Comparison of ENCODE assay signal across 15 cellular contexts in the genomic region with DNA sequence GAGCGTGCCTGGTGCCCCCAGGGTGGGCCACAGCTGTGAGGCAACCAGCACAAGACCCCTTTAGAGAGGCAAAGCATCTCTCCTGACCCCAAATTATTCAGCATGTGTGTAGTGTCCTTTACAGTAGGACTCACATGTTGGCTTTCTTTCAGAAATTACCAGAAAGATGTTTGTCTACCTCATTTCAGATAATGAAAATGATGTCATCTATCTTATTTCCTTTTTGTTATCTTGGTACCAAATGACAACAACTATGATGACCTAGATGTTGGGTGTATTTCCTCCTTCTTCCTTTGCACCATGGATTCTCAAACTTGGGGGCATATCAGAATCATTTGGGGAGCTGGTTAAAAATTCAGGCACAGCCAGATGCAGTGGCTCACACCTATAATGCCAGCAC. TPM values are rescaled to one million over a fixed set of nuclear protein-coding genes. Genes with fewer than 3 reads are reported as not detected.
A peak's percentile ranks its signal among the peaks of the same experiment; 100 is the strongest.
DNase-seq lines count a peak whose midpoint lies in the region; ATAC-seq and TF ChIP-seq lines count a peak whose summit lies in the region.
"Had no signal": no experiment of that assay in that cellular context is flagged by ENCODE, and none has a peak within 500 bp of the region (broad histone marks: within the 10 kb centered on the region; RNA-seq: fewer than 3 reads in every experiment).

No MANE protein-coding gene starts in this region.

- H3K27ac ChIP-seq in right atrium auricular region (peak overlapping the region; percentile 80 to 87), Karpas-422 (ENCODE audit: low read length) (peak overlapping the region; percentile 33; the same call in 1 of the 2 replicates)

- no peaks in the 10 kb centered on the region for H3K27me3 Mint-ChIP-seq in memory B cell
- H3K27me3 Mint-ChIP-seq in stimulated activated naive B cell treated with anti-CD40 and anti-IgM and Interleukin-4, amounts not matched to agents 10 μg/mL and 1 μg/mL and 100 μg/mL, for 72 hours = peaks cover 7 to 10% of the 10 kb centered on the region in 2 donors
- H3K27me3 Mint-ChIP-seq: B cell had no signal

- H3K9me2 ChIP-seq in Karpas-422 (replicated peaks; ENCODE audit: insufficient read depth, low read length) = no peaks in the 10 kb centered on the region

- no peak overlapping the region for H2AFZ ChIP-seq in Karpas-422 (ENCODE audit: low read length)

- peak overlapping the region; percentile 39 for H3K27ac Mint-ChIP-seq in memory B cell
- H3K27ac Mint-ChIP-seq in stimulated activated naive B cell treated with anti-CD40 and anti-IgM and Interleukin-4, amounts not matched to agents 10 μg/mL and 1 μg/mL and 100 μg/mL, for 72 hours = peak overlapping the region; percentile 17
- H3K27ac Mint-ChIP-seq: B cell; CD8-positive, alpha-beta T cell had no signal

- in situ Hi-C loops in G401 (cut with HindIII; ENCODE audit: low sequenced_read_pairs) = no loop called here

- no peak overlapping the region for H3K4me2 ChIP-seq in Karpas-422 (ENCODE audit: low read depth, low read length, poor library complexity, severe bottlenecking)

- H3K4me3 ChIP-seq in right atrium auricular region = no peak overlapping the region
- no peak overlapping the region for H3K4me3 ChIP-seq in Karpas-422 (ENCODE audit: low read length)
- H3K4me3 ChIP-seq: HAP-1 had no signal

- H3K4me1 ChIP-seq in right atrium auricular region = peaks cover 0 to 71% of the 10 kb centered on the region in 2 donors
- peaks cover 64% of the 10 kb centered on the region for H3K4me1 ChIP-seq in Karpas-422 (ENCODE audit: low read length)
- H3K4me1 ChIP-seq: HAP-1 had no signal

- no peaks in the 10 kb centered on the region for H3K9me3 Mint-ChIP-seq in memory B cell
- H3K9me3 Mint-ChIP-seq in stimulated activated naive B cell treated with anti-CD40 and anti-IgM and Interleukin-4, amounts not matched to agents 10 μg/mL and 1 μg/mL and 100 μg/mL, for 72 hours = no peaks in the 10 kb centered on the region
- H3K9me3 Mint-ChIP-seq: CD8-positive, alpha-beta T cell had no signal

- H3K27me3 ChIP-seq in right atrium auricular region = no peaks in the 10 kb centered on the region
- no peaks in the 10 kb centered on the region for H3K27me3 ChIP-seq in Karpas-422 (ENCODE audit: low read length)

- H3K4me1 Mint-ChIP-seq in memory B cell = peaks cover 53% of the 10 kb centered on the region
- peaks cover 39 to 64% of the 10 kb centered on the region in 2 donors for H3K4me1 Mint-ChIP-seq in stimulated activated naive B cell treated with anti-CD40 and anti-IgM and Interleukin-4, amounts not matched to agents 10 μg/mL and 1 μg/mL and 100 μg/mL, for 72 hours

- H3K36me3 ChIP-seq in right atrium auricular region (no peaks in the 10 kb centered on the region), Karpas-422 (ENCODE audit: insufficient read depth, low read length) (no peaks in the 10 kb centered on the region)
- H3K36me3 ChIP-seq: HAP-1 had no signal

- H4K20me1 ChIP-seq in Karpas-422 (ENCODE audit: insufficient read depth, low read depth, low read length) = no peaks in the 10 kb centered on the region

- H3K79me2 ChIP-seq in Karpas-422 (ENCODE audit: low read length) = peaks cover 19% of the 10 kb centered on the region; the same call in 1 of the 2 replicates

- ATAC-seq in left cardiac atrium (no peak), memory B cell (ENCODE audit: low read depth) (no peak), GM21619 (IDR thresholded peaks at IDR 0.05; ENCODE audit: unreplicated experiment) (no peak)
- no peak for ATAC-seq in stimulated activated naive B cell treated with anti-CD40 and anti-IgM and Interleukin-4, amounts not matched to agents 10 μg/mL and 1 μg/mL and 100 μg/mL, for 72 hours (replicated peaks)
- ATAC-seq: CD8-positive, alpha-beta T cell had no signal

- TF ChIP-seq CTCF in right atrium auricular region (IDR thresholded peaks at IDR 0.05) = no peak

- DNase-seq in right atrium auricular region (ENCODE audit: low spot score) (no peak), left cardiac atrium (no peak), Karpas-422 (no peak), memory B cell (ENCODE audit: low spot score in 2 of 2) (no peak), DMS 273 treated with DMSO at 0.1 percent for 48 hours (lab: John Stamatoyannopoulos, UW) (no peak), G401 (ENCODE audit: low spot score) (no peak)
- no peak for DNase-seq in stimulated activated naive B cell treated with anti-CD40 and anti-IgM and Interleukin-4, amounts not matched to agents 10 μg/mL and 1 μg/mL and 100 μg/mL, for 72 hours
- DNase-seq: C1 segment of cervical spinal cord; CD8-positive, alpha-beta T cell; COR-L47; DND-41; GF-D8 had no signal

- no peak overlapping the region for H3K9ac ChIP-seq in Karpas-422 (ENCODE audit: low read length)

- no peak overlapping the region for H3K4me3 Mint-ChIP-seq in memory B cell
- H3K4me3 Mint-ChIP-seq in stimulated activated naive B cell treated with anti-CD40 and anti-IgM and Interleukin-4, amounts not matched to agents 10 μg/mL and 1 μg/mL and 100 μg/mL, for 72 hours = no peak overlapping the region
- H3K4me3 Mint-ChIP-seq: B cell; CD8-positive, alpha-beta T cell had no signal

- intact Hi-C loops in left cardiac atrium (cut with DNase I) = no loop called here

- no peaks in the 10 kb centered on the region for H3K36me3 Mint-ChIP-seq in memory B cell
- H3K36me3 Mint-ChIP-seq in stimulated activated naive B cell treated with anti-CD40 and anti-IgM and Interleukin-4, amounts not matched to agents 10 μg/mL and 1 μg/mL and 100 μg/mL, for 72 hours = peaks cover 0 to 4% of the 10 kb centered on the region in 2 donors
- H3K36me3 Mint-ChIP-seq: CD8-positive, alpha-beta T cell had no signal

- H3K9me3 ChIP-seq in right atrium auricular region (no peaks in the 10 kb centered on the region), Karpas-422 (ENCODE audit: low read length) (no peaks in the 10 kb centered on the region)
- H3K9me3 ChIP-seq: HAP-1 had no signal

RNA-seq across cellular contexts. Expression of a gene that starts 50.5 kb away (rescaled TPM):
- total RNA-seq in right atrium auricular region (10 to 100 TPM; 28.8 to 57.6 TPM), left cardiac atrium (10 to 100 TPM; 72.5 to 94.9 TPM)
- total RNA-seq in Karpas-422 (2014; rRNA removed; shearing (Covaris generic); ENCODE audit: low replicate concordance) = 40.4 and 56.4 TPM in 2 replicates
- 24.4 and 26.9 TPM in 2 replicates for total RNA-seq in G401 (2014; rRNA removed; shearing (Covaris generic))
